In genomic region chr5:124952079-124952478, GRCh38 we compare ENCODE assay signal across 12 cellular contexts.
A peak's percentile ranks its signal among the peaks of the same experiment; 100 is the strongest.
DNase-seq lines count a peak whose midpoint lies in the region; ATAC-seq and TF ChIP-seq lines count a peak whose summit lies in the region.
"Had no signal": no experiment of that assay in that cellular context is flagged by ENCODE, and none has a peak within 500 bp of the region (broad histone marks: within the 10 kb centered on the region; RNA-seq: fewer than 3 reads in every experiment).

No MANE protein-coding gene starts in this region.

- no peak overlapping the region for H3K4me3 ChIP-seq in brain microvascular endothelial cell (ENCODE audit: low read depth, low read length)

- in situ Hi-C loops in brain microvascular endothelial cell (cut with HindIII; ENCODE audit: low pct_ligation_motif_present, low sequenced_read_pairs): no loop called here

- peak; percentile 93 for ATAC-seq in GM18498 (IDR thresholded peaks at IDR 0.05; ENCODE audit: unreplicated experiment)
- peak; percentile 94 for ATAC-seq in GM21381 (IDR thresholded peaks at IDR 0.05; ENCODE audit: unreplicated experiment)
- peak; percentile 97 for ATAC-seq in HG03196 (IDR thresholded peaks at IDR 0.05; ENCODE audit: unreplicated experiment)
- ATAC-seq: left lobe of liver had no signal

- H3K27me3 ChIP-seq in brain microvascular endothelial cell (replicated peaks): no peaks in the 10 kb centered on the region

- no peaks in the 10 kb centered on the region for H3K36me3 ChIP-seq in brain microvascular endothelial cell (replicated peaks)

- H3K27ac ChIP-seq in brain microvascular endothelial cell: no peak overlapping the region

- no peak for TF ChIP-seq CTCF in brain microvascular endothelial cell (IDR thresholded peaks at IDR 0.05; ENCODE audit: low read depth, low read length, missing control alignments)

- DNase-seq in brain microvascular endothelial cell: peak; percentile 12
- DNase-seq in cortex of kidney (lab: John Stamatoyannopoulos, UW): no peak
- no peak for DNase-seq in iPS-NIHi7 (ENCODE audit: extremely low spot score)
- no peak for DNase-seq in OCI-M2 (lab: John Stamatoyannopoulos, UW; ENCODE audit: unreplicated experiment)
- DNase-seq in activated gamma-delta T cell treated with Interleukin-2 at 50 U/mL for 16 hours: no peak
- DNase-seq: DMS79 treated with DMSO at 0.1 percent for 48 hours; NCI-H1436; stimulated activated CD4-positive, alpha-beta T cell treated with anti-CD3 and anti-CD28 coated beads, Interleukin-1b, Interleukin-23, amount 100 ng/mL, for 48 hours had no signal
